In genomic region chr3:72641684-72642083, GRCh38 we compare ENCODE assay signal across 18 cellular contexts.
A peak's percentile ranks its signal among the peaks of the same experiment; 100 is the strongest.
DNase-seq lines count a peak whose midpoint lies in the region; ATAC-seq, FAIRE-seq and TF ChIP-seq lines count a peak whose summit lies in the region.
"Had no signal": no experiment of that assay in that cellular context is flagged by ENCODE, and none has a peak within 500 bp of the region (broad histone marks: within the 10 kb centered on the region; RNA-seq: fewer than 3 reads in every experiment).

No MANE protein-coding gene starts in this region.

- no peak overlapping the region for H2BK5ac ChIP-seq in neuronal stem cell (ENCODE audit: low read length)

- no peak overlapping the region for H2AK5ac ChIP-seq in neuronal stem cell (ENCODE audit: low read depth, low read length)

- no peak overlapping the region for H4K8ac ChIP-seq in neuronal stem cell (ENCODE audit: low read depth, low read length)

- no peaks in the 10 kb centered on the region for H3K79me1 ChIP-seq in neuronal stem cell (ENCODE audit: low read depth, low read length)

- no peaks in the 10 kb centered on the region for H3K9me3 ChIP-seq in PC-9 (ENCODE audit: insufficient read depth, low read depth)
- no peaks in the 10 kb centered on the region for H3K9me3 ChIP-seq in K562 (replicated peaks; ENCODE audit: control insufficient read depth, insufficient read depth, low read depth, low read length)
- H3K9me3 ChIP-seq in sigmoid colon = no peaks in the 10 kb centered on the region
- no peaks in the 10 kb centered on the region for H3K9me3 ChIP-seq in neuronal stem cell (replicated peaks in 1 of 2; ENCODE audit: control insufficient read depth in 2 of 2, insufficient read depth in 1 of 2, low read depth in 1 of 2, low read length in 2 of 2)

- no peak overlapping the region for H3K4ac ChIP-seq in neuronal stem cell (ENCODE audit: low read length)

- no peaks in the 10 kb centered on the region for H3K9me1 ChIP-seq in K562 (ENCODE audit: control insufficient read depth, insufficient read depth, low read length)

- no peak overlapping the region for H4K91ac ChIP-seq in neuronal stem cell (ENCODE audit: low read depth, low read length, poor library complexity)

- TF ChIP-seq POLR2A in K562 (conservative IDR thresholded peaks at IDR 0.05) (no peak), sigmoid colon (IDR thresholded peaks at IDR 0.05) (no peak)

- TF ChIP-seq RAD21 in K562 (CRISPR knock-in tag; conservative IDR thresholded peaks at IDR 0.05 in 1 of 2, IDR thresholded peaks at IDR 0.05 in 1 of 2) = no peak

- no peaks in the 10 kb centered on the region for H3K27me3 ChIP-seq in PC-9 (ENCODE audit: insufficient read depth, low read depth)
- H3K27me3 ChIP-seq in K562 (ENCODE audit: control insufficient read depth in 2 of 2, insufficient read depth in 2 of 2, low read length in 2 of 2) = peaks cover 0 to 4% of the 10 kb centered on the region in 2 experiments; a peak in 1 of 5 replicates
- H3K27me3 ChIP-seq in sigmoid colon = peaks cover 0 to 2% (median 0%) of the 10 kb centered on the region in 3 donors
- peaks cover 0 to 13% (median 0%) of the 10 kb centered on the region in 3 experiments for H3K27me3 ChIP-seq in neuronal stem cell (ENCODE audit: control insufficient read depth in 3 of 3, insufficient read depth in 3 of 3, low read depth in 1 of 3, low read length in 3 of 3)
- H3K27me3 ChIP-seq: BLaER1 treated with 17β-estradiol and CSF1 and Interleukin-3, amounts not matched to agents 10 nM and 100 nM had no signal

- BruUV-seq in PC-9 (replicated peaks; lab: Mats Ljungman, UMichigan) (no TSS peak), K562 (replicated peaks; lab: Mats Ljungman, UMichigan) (no TSS peak)

- no peak for ATAC-seq in K562
- no peak for ATAC-seq in GM18502 (IDR thresholded peaks at IDR 0.05; ENCODE audit: poor library complexity, unreplicated experiment)

- 38% methylated on average over 2 of the region's 2 CpGs for WGBS in K562 (ENCODE audit: insufficient coverage, low coverage, missing lambda C conversion rate)
- WGBS in sigmoid colon, 2 donors = 91% methylated on average over 2 of the region's 2 CpGs
- WGBS in neuronal stem cell (ENCODE audit: extremely low coverage in 2 of 2, insufficient read length in 2 of 2, insufficient replicate concordance in 1 of 2), 2 donors = no CpG with 5 or more reads among the region's 2 CpGs

- H3K4me3 ChIP-seq in PC-9 (no peak overlapping the region), K562 (no peak overlapping the region), sigmoid colon (no peak overlapping the region), neuronal stem cell (ENCODE audit: low read length in 2 of 2) (no peak overlapping the region)
- H3K4me3 ChIP-seq: BLaER1 treated with 17β-estradiol and CSF1 and Interleukin-3, amounts not matched to agents 10 nM and 100 nM had no signal

- POLR2A ChIA-PET in PC-9 (lab: Charles Lee; ENCODE audit: unreplicated experiment) (no interaction called here), K562 (lab: Yijun Ruan, JAX) (interaction anchor here (0.7 kb wide), 1 partner anchor 16 kb away, joined by 3 read pairs; no protein-coding TSS in a partner anchor)

- H3K23ac ChIP-seq in neuronal stem cell (ENCODE audit: low read depth, low read length, poor library complexity) = no peak overlapping the region

- TF ChIP-seq CTCF in PC-9 (conservative IDR thresholded peaks at IDR 0.05) (no peak), K562 (IDR thresholded peaks at IDR 0.05 in 2 of 3, conservative IDR thresholded peaks at IDR 0.05 in 1 of 3; ENCODE audit: insufficient read depth in 2 of 3, low read depth in 1 of 3, low read length in 3 of 3) (no peak), sigmoid colon (IDR thresholded peaks at IDR 0.05) (no peak)

- H3K4me1 ChIP-seq in PC-9 (replicated peaks; ENCODE audit: insufficient read depth) = peaks cover 24% of the 10 kb centered on the region
- H3K4me1 ChIP-seq in K562 (replicated peaks in 1 of 2; ENCODE audit: control insufficient read depth in 2 of 2, insufficient read depth in 2 of 2, low read length in 2 of 2) = no peaks in the 10 kb centered on the region
- H3K4me1 ChIP-seq in sigmoid colon = no peaks in the 10 kb centered on the region
- no peaks in the 10 kb centered on the region for H3K4me1 ChIP-seq in neuronal stem cell (ENCODE audit: control insufficient read depth in 2 of 2, insufficient read depth in 1 of 2, low read depth in 1 of 2, low read length in 2 of 2)

- H3K27ac ChIP-seq in PC-9 = peak overlapping the region; percentile 79
- H3K27ac ChIP-seq in K562 (ENCODE audit: extremely low read depth, low read depth, low read length) = no peak overlapping the region
- no peak overlapping the region for H3K27ac ChIP-seq in sigmoid colon
- H3K27ac ChIP-seq in neuronal stem cell (replicated peaks; ENCODE audit: low read length) = no peak overlapping the region
- H3K27ac ChIP-seq: BLaER1 treated with 17β-estradiol and CSF1 and Interleukin-3, amounts not matched to agents 10 nM and 100 nM; HL-60 had no signal

- H2BK12ac ChIP-seq in neuronal stem cell (ENCODE audit: low read length) = no peak overlapping the region

- no peak overlapping the region for H2BK15ac ChIP-seq in neuronal stem cell (ENCODE audit: low read length)

- no peak overlapping the region for H3K9ac ChIP-seq in K562 (ENCODE audit: insufficient read depth in 1 of 2, low read depth in 2 of 2, low read length in 2 of 2)
- H3K9ac ChIP-seq in neuronal stem cell (ENCODE audit: low read depth, low read length, poor library complexity) = no peak overlapping the region
- H3K9ac ChIP-seq: BLaER1 treated with 17β-estradiol and CSF1 and Interleukin-3, amounts not matched to agents 10 nM and 100 nM had no signal

- H2BK120ac ChIP-seq in neuronal stem cell (ENCODE audit: low read depth, low read length) = no peak overlapping the region

- no peaks in the 10 kb centered on the region for H3K9me2 ChIP-seq in PC-9 (ENCODE audit: insufficient read depth)

- H4K20me1 ChIP-seq in PC-9 (ENCODE audit: insufficient read depth) = no peaks in the 10 kb centered on the region
- no peaks in the 10 kb centered on the region for H4K20me1 ChIP-seq in K562 (replicated peaks; ENCODE audit: control insufficient read depth, insufficient read depth, low read length)
- H4K20me1 ChIP-seq: BLaER1 treated with 17β-estradiol and CSF1 and Interleukin-3, amounts not matched to agents 10 nM and 100 nM had no signal

- no peak for TF ChIP-seq EP300 in K562 (IDR thresholded peaks at IDR 0.05; ENCODE audit: low read length)
- no peak for TF ChIP-seq EP300 in sigmoid colon (IDR thresholded peaks at IDR 0.05)

- H3K36me3 ChIP-seq in PC-9 (ENCODE audit: low read depth) (no peaks in the 10 kb centered on the region), K562 (ENCODE audit: control insufficient read depth, insufficient read depth, low read length) (no peaks in the 10 kb centered on the region), sigmoid colon (no peaks in the 10 kb centered on the region), neuronal stem cell (replicated peaks in 1 of 2; ENCODE audit: control insufficient read depth in 2 of 2, insufficient read depth in 2 of 2, low read length in 2 of 2) (no peaks in the 10 kb centered on the region)
- H3K36me3 ChIP-seq: BLaER1 treated with 17β-estradiol and CSF1 and Interleukin-3, amounts not matched to agents 10 nM and 100 nM had no signal

- peaks cover 14% of the 10 kb centered on the region; the same call in 1 of the 2 replicates for H3F3A ChIP-seq in PC-9 (ENCODE audit: insufficient read depth, low read depth)

- intact Hi-C loops in PC-9 (cut with micrococcal nuclease; ENCODE audit: unreplicated experiment) (no loop called here), K562 (cut with micrococcal nuclease) (no loop called here), sigmoid colon (cut with DNase I) (no loop called here)

- H3K14ac ChIP-seq in neuronal stem cell (ENCODE audit: low read length) = no peak overlapping the region

- CTCF ChIA-PET in PC-9 (lab: Charles Lee) = interaction anchor here (0.7 kb wide), 1 partner anchor 84 kb away, joined by 5 read pairs; no protein-coding TSS in a partner anchor
- CTCF ChIA-PET in K562 (lab: Yijun Ruan, JAX; ENCODE audit: low intra/inter-chr PET ratio) = no interaction called here

- in situ Hi-C loops in K562 (cut with MboI) = no loop called here

- H3K79me2 ChIP-seq in PC-9 (ENCODE audit: low read depth) (no peaks in the 10 kb centered on the region), K562 (ENCODE audit: control insufficient read depth, insufficient read depth, low read length) (no peaks in the 10 kb centered on the region)

- no peak overlapping the region for H3K18ac ChIP-seq in neuronal stem cell (ENCODE audit: low read length)

- H3K4me2 ChIP-seq in PC-9 (peak overlapping the region; percentile 22), K562 (ENCODE audit: insufficient read depth, low read length) (no peak overlapping the region), neuronal stem cell (ENCODE audit: insufficient read depth, low read length, poor library complexity, severe bottlenecking) (no peak overlapping the region)
- H3K4me2 ChIP-seq: BLaER1 treated with 17β-estradiol and CSF1 and Interleukin-3, amounts not matched to agents 10 nM and 100 nM had no signal

- H2AFZ ChIP-seq in PC-9 (no peak overlapping the region), K562 (ENCODE audit: low read depth, low read length) (no peak overlapping the region), neuronal stem cell (ENCODE audit: low read length) (no peak overlapping the region)

- DNase-seq in ELR (ENCODE audit: low read depth) (peak; percentile 16), PC-9 (peak in 1 of 2 experiments; percentile 81), K562 (ENCODE audit: extremely low read depth in 1 of 4, low spot score in 3 of 4) (no peak), kidney tubule cell (ENCODE audit: low spot score) (peak; percentile 41), sigmoid colon (no peak), neuronal stem cell (ENCODE audit: low spot score) (no peak)
- DNase-seq: ACHN; Calu3; CD4-positive, alpha-beta T cell; DMS79; GOT3; H9; HFFc6 had no signal

- FAIRE-seq in K562 (lab: Jason Lieb, UNC) = no peak
- FAIRE-seq: G401.6, GM12892 had no signal

TF ChIP-seq in K562, 482 proteins besides CTCF, POLR2A, EP300 and RAD21:
- TF ChIP-seq ZFP36 (IDR thresholded peaks at IDR 0.05; ENCODE audit: low read depth, low read length, partially characterized antibody) (peak; percentile 43), TSC22D4 (tag; IDR thresholded peaks at IDR 0.05) (no peak), YY1 (IDR thresholded peaks at IDR 0.05; ENCODE audit: borderline replicate concordance in 1 of 3, control insufficient read depth in 1 of 3, extremely low read depth in 1 of 3, insufficient read depth in 3 of 3, insufficient read length in 1 of 3, insufficient replicate concordance in 2 of 3, low read depth in 1 of 3, low read length in 2 of 3) (no peak)

Comparison
In these comparisons a context has a peak if more than half of its experiments do, and no peak if none do; other contexts are left out.
1. DNase-seq: peak in ELR (single experiment) and kidney tubule cell (single experiment); none in K562 (0 of 4), sigmoid colon (single experiment) and neuronal stem cell (single experiment).